ENCODE assay signal across 1 cellular context in the genomic region with DNA sequence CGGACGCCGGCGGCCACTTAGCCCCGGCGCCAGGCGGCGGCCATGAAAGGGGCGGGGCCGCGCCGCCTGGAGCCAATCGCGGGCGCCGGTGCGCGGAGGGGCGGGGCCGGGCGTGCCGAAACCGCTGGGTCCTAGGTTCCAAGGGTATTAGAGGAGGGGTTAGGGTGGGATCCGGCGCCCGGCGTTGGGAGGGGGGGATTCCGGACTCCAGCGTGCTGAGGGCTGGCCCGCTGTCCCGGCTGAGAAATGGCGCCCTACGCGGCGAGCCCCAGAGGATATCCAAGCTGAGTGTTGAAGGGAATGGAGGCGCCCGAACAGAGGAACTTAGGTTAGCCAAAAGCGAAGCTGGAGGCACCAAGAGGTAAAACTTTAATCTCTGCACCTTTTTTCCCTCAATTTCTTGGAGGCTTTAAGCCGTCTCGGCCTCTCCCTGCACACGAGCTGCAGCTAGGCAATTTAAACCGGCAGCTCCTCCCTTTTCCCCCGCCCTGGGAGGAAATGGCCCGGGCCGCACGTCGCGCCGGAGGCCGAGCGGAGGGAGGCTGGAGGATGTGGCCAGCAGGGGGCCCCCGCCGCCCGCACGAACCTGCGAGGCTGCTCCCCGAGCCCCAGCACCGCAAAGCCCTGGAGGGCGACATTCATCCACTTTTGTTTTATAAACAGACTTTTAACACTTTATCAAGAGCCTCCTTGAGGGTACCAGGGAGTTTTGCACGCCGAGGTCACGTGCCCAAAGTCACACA.
A peak's percentile ranks its signal among the peaks of the same experiment; 100 is the strongest.
TF ChIP-seq lines count a peak whose summit lies in the region.

A gene with protein sequence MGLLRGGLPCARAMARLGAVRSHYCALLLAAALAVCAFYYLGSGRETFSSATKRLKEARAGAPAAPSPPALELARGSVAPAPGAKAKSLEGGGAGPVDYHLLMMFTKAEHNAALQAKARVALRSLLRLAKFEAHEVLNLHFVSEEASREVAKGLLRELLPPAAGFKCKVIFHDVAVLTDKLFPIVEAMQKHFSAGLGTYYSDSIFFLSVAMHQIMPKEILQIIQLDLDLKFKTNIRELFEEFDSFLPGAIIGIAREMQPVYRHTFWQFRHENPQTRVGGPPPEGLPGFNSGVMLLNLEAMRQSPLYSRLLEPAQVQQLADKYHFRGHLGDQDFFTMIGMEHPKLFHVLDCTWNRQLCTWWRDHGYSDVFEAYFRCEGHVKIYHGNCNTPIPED (minus strand): TSS at position 44 of the 743 bp plus-strand sequence. CDS start 101 bp downstream, outside the sequence.

TF ChIP-seq in HepG2, 621 proteins besides CTCF, POLR2A, EP300 and RAD21 (continued from another document and continues in another):
- no peak for TF ChIP-seq ZNF674 (CRISPR knock-in tag; IDR thresholded peaks at IDR 0.05; ENCODE audit: low read depth)
- no peak for TF ChIP-seq ZNF367 (CRISPR knock-in tag; IDR thresholded peaks at IDR 0.05; ENCODE audit: borderline replicate concordance)
- TF ChIP-seq ZFX (CRISPR knock-in tag; IDR thresholded peaks at IDR 0.05; ENCODE audit: low read depth), result peak; percentile 51
- TF ChIP-seq FOXP1 (IDR thresholded peaks at IDR 0.05), result no peak
- no peak for TF ChIP-seq FOXP1 (CRISPR knock-in tag; IDR thresholded peaks at IDR 0.05)
- no peak for TF ChIP-seq HNRNPUL1 (IDR thresholded peaks at IDR 0.05; ENCODE audit: low read depth, low read length)
- peak; percentile 90 for TF ChIP-seq ZNF501 (CRISPR knock-in tag; IDR thresholded peaks at IDR 0.05)
- no peak for TF ChIP-seq ZNF225 (CRISPR knock-in tag; IDR thresholded peaks at IDR 0.05)
- no peak for TF ChIP-seq ZNF33A (CRISPR knock-in tag; IDR thresholded peaks at IDR 0.05; ENCODE audit: borderline replicate concordance)
- TF ChIP-seq, protein P1, sequence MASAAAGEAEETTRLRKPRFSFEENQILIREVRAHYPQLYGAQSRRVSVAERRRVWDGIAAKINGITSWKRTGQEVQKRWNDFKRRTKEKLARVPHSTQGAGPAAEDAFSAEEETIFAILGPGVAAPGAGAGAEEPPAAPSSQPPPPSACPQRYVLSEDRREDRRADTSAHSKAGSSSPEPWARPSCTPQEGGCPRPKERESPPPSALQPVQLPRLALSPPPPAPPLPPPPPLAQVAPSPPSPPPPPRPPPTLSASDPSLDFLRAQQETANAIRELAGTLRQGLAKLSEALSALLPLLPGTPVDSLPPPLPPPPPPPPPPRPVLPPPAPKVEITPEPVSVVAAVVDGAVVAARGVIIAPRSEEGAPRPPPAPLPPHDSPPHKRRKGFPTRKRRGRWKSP (CRISPR knock-in tag; IDR thresholded peaks at IDR 0.05), result peak; percentile 46; the same call in 1 of the 2 replicates
- no peak for TF ChIP-seq FIP1L1 (IDR thresholded peaks at IDR 0.05; ENCODE audit: borderline replicate concordance, insufficient read depth, low read depth, low read length)
- TF ChIP-seq ZSCAN31 (CRISPR knock-in tag; IDR thresholded peaks at IDR 0.05; ENCODE audit: low read depth), result no peak; the same call in none of the 2 replicates
- TF ChIP-seq SRF (IDR thresholded peaks at IDR 0.05; ENCODE audit: low read depth, low read length), result no peak
- TF ChIP-seq, protein P2, sequence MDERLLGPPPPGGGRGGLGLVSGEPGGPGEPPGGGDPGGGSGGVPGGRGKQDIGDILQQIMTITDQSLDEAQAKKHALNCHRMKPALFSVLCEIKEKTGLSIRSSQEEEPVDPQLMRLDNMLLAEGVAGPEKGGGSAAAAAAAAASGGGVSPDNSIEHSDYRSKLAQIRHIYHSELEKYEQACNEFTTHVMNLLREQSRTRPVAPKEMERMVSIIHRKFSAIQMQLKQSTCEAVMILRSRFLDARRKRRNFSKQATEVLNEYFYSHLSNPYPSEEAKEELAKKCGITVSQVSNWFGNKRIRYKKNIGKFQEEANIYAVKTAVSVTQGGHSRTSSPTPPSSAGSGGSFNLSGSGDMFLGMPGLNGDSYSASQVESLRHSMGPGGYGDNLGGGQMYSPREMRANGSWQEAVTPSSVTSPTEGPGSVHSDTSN (CRISPR knock-in tag; IDR thresholded peaks at IDR 0.05), result no peak
- TF ChIP-seq, protein P3, sequence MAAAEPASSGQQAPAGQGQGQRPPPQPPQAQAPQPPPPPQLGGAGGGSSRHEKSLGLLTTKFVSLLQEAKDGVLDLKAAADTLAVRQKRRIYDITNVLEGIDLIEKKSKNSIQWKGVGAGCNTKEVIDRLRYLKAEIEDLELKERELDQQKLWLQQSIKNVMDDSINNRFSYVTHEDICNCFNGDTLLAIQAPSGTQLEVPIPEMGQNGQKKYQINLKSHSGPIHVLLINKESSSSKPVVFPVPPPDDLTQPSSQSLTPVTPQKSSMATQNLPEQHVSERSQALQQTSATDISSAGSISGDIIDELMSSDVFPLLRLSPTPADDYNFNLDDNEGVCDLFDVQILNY (CRISPR knock-in tag; conservative IDR thresholded peaks at IDR 0.05), result peak; percentile 51; the same call in 1 of the 2 replicates
- TF ChIP-seq, protein P4, sequence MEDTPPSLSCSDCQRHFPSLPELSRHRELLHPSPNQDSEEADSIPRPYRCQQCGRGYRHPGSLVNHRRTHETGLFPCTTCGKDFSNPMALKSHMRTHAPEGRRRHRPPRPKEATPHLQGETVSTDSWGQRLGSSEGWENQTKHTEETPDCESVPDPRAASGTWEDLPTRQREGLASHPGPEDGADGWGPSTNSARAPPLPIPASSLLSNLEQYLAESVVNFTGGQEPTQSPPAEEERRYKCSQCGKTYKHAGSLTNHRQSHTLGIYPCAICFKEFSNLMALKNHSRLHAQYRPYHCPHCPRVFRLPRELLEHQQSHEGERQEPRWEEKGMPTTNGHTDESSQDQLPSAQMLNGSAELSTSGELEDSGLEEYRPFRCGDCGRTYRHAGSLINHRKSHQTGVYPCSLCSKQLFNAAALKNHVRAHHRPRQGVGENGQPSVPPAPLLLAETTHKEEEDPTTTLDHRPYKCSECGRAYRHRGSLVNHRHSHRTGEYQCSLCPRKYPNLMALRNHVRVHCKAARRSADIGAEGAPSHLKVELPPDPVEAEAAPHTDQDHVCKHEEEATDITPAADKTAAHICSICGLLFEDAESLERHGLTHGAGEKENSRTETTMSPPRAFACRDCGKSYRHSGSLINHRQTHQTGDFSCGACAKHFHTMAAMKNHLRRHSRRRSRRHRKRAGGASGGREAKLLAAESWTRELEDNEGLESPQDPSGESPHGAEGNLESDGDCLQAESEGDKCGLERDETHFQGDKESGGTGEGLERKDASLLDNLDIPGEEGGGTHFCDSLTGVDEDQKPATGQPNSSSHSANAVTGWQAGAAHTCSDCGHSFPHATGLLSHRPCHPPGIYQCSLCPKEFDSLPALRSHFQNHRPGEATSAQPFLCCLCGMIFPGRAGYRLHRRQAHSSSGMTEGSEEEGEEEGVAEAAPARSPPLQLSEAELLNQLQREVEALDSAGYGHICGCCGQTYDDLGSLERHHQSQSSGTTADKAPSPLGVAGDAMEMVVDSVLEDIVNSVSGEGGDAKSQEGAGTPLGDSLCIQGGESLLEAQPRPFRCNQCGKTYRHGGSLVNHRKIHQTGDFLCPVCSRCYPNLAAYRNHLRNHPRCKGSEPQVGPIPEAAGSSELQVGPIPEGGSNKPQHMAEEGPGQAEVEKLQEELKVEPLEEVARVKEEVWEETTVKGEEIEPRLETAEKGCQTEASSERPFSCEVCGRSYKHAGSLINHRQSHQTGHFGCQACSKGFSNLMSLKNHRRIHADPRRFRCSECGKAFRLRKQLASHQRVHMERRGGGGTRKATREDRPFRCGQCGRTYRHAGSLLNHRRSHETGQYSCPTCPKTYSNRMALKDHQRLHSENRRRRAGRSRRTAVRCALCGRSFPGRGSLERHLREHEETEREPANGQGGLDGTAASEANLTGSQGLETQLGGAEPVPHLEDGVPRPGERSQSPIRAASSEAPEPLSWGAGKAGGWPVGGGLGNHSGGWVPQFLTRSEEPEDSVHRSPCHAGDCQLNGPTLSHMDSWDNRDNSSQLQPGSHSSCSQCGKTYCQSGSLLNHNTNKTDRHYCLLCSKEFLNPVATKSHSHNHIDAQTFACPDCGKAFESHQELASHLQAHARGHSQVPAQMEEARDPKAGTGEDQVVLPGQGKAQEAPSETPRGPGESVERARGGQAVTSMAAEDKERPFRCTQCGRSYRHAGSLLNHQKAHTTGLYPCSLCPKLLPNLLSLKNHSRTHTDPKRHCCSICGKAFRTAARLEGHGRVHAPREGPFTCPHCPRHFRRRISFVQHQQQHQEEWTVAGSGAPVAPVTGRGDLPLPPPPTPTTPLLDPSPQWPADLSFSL (CRISPR knock-in tag; IDR thresholded peaks at IDR 0.05), result no peak
- no peak for TF ChIP-seq HNF4G (IDR thresholded peaks at IDR 0.05; ENCODE audit: borderline replicate concordance, low read depth, low read length)
- no peak for TF ChIP-seq HNF4G (CRISPR knock-in tag; IDR thresholded peaks at IDR 0.05; ENCODE audit: borderline replicate concordance, low read depth)
- TF ChIP-seq ZBTB1 (CRISPR knock-in tag; IDR thresholded peaks at IDR 0.05; ENCODE audit: borderline replicate concordance), result no peak
- no peak for TF ChIP-seq TEAD2 (CRISPR knock-in tag; IDR thresholded peaks at IDR 0.05)
- peak; percentile 71; the same call in 1 of the 2 replicates for TF ChIP-seq KAT7 (CRISPR knock-in tag; IDR thresholded peaks at IDR 0.05; ENCODE audit: borderline replicate concordance)
- TF ChIP-seq EZH2 (conservative IDR thresholded peaks at IDR 0.05; ENCODE audit: low read depth, low read length), result no peak
- TF ChIP-seq ATRX (CRISPR knock-in tag; IDR thresholded peaks at IDR 0.05; ENCODE audit: borderline replicate concordance), result no peak
- TF ChIP-seq CEBPB (IDR thresholded peaks at IDR 0.05; ENCODE audit: borderline replicate concordance, low read depth, low read length), result no peak
- TF ChIP-seq CHCHD3 (CRISPR knock-in tag; IDR thresholded peaks at IDR 0.05), result no peak
- TF ChIP-seq PCBP1 (IDR thresholded peaks at IDR 0.05; ENCODE audit: borderline replicate concordance, low read depth, low read length), result 0 out of 2 replicates have a peak, but pooled peaks have one; percentile 51
- TF ChIP-seq ZNF616 (CRISPR knock-in tag; IDR thresholded peaks at IDR 0.05; ENCODE audit: low read depth), result no peak; the same call in 1 of the 2 replicates
- no peak for TF ChIP-seq ZFAT (CRISPR knock-in tag; conservative IDR thresholded peaks at IDR 0.05)
- TF ChIP-seq RFXANK (CRISPR knock-in tag; IDR thresholded peaks at IDR 0.05), result no peak
- TF ChIP-seq ZMAT3 (CRISPR knock-in tag; conservative IDR thresholded peaks at IDR 0.05), result no peak
- TF ChIP-seq ZFP1 (CRISPR knock-in tag; IDR thresholded peaks at IDR 0.05), result no peak; the same call in none of the 2 replicates
- no peak for TF ChIP-seq ZFP41 (CRISPR knock-in tag; IDR thresholded peaks at IDR 0.05; ENCODE audit: borderline replicate concordance)
- no peak for TF ChIP-seq MTF2 (CRISPR knock-in tag; IDR thresholded peaks at IDR 0.05; ENCODE audit: borderline replicate concordance)
- TF ChIP-seq ZNF3 (CRISPR knock-in tag; IDR thresholded peaks at IDR 0.05), result no peak
- TF ChIP-seq, protein P5, sequence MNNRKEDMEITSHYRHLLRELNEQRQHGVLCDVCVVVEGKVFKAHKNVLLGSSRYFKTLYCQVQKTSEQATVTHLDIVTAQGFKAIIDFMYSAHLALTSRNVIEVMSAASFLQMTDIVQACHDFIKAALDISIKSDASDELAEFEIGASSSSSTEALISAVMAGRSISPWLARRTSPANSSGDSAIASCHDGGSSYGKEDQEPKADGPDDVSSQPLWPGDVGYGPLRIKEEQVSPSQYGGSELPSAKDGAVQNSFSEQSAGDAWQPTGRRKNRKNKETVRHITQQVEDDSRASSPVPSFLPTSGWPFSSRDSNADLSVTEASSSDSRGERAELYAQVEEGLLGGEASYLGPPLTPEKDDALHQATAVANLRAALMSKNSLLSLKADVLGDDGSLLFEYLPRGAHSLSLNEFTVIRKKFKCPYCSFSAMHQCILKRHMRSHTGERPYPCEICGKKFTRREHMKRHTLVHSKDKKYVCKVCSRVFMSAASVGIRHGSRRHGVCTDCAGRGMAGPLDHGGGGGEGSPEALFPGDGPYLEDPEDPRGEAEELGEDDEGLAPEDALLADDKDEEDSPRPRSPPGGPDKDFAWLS (CRISPR knock-in tag; IDR thresholded peaks at IDR 0.05; ENCODE audit: borderline replicate concordance), result no peak
- TF ChIP-seq MBD4 (IDR thresholded peaks at IDR 0.05; ENCODE audit: borderline replicate concordance, low read length), result no peak
- TF ChIP-seq TCF7L2 (IDR thresholded peaks at IDR 0.05; ENCODE audit: low read depth, low read length), result no peak
- no peak; the same call in 1 of the 2 replicates for TF ChIP-seq ZZZ3 (CRISPR knock-in tag; IDR thresholded peaks at IDR 0.05; ENCODE audit: borderline replicate concordance)
- TF ChIP-seq ZNF614 (CRISPR knock-in tag; IDR thresholded peaks at IDR 0.05; ENCODE audit: borderline replicate concordance), result peak; percentile 79; the same call in 1 of the 2 replicates
- TF ChIP-seq, protein P6, sequence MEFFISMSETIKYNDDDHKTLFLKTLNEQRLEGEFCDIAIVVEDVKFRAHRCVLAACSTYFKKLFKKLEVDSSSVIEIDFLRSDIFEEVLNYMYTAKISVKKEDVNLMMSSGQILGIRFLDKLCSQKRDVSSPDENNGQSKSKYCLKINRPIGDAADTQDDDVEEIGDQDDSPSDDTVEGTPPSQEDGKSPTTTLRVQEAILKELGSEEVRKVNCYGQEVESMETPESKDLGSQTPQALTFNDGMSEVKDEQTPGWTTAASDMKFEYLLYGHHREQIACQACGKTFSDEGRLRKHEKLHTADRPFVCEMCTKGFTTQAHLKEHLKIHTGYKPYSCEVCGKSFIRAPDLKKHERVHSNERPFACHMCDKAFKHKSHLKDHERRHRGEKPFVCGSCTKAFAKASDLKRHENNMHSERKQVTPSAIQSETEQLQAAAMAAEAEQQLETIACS (CRISPR knock-in tag; IDR thresholded peaks at IDR 0.05), result no peak
- TF ChIP-seq NFKB2 (CRISPR knock-in tag; IDR thresholded peaks at IDR 0.05; ENCODE audit: borderline replicate concordance), result peak; percentile 20; the same call in 1 of the 2 replicates
- no peak; the same call in 1 of the 2 replicates for TF ChIP-seq NR2C2 (CRISPR knock-in tag; IDR thresholded peaks at IDR 0.05; ENCODE audit: borderline replicate concordance)
- TF ChIP-seq, protein P7, sequence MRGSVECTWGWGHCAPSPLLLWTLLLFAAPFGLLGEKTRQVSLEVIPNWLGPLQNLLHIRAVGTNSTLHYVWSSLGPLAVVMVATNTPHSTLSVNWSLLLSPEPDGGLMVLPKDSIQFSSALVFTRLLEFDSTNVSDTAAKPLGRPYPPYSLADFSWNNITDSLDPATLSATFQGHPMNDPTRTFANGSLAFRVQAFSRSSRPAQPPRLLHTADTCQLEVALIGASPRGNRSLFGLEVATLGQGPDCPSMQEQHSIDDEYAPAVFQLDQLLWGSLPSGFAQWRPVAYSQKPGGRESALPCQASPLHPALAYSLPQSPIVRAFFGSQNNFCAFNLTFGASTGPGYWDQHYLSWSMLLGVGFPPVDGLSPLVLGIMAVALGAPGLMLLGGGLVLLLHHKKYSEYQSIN (CRISPR knock-in tag; IDR thresholded peaks at IDR 0.05; ENCODE audit: borderline replicate concordance), result no peak
- no peak for TF ChIP-seq ZNF546 (CRISPR knock-in tag; conservative IDR thresholded peaks at IDR 0.05)
- TF ChIP-seq ZNF441 (CRISPR knock-in tag; IDR thresholded peaks at IDR 0.05; ENCODE audit: borderline replicate concordance), result no peak
- no peak for TF ChIP-seq PCBP2 (optimal IDR thresholded peaks at IDR 0.05; ENCODE audit: low read depth, low read length, poor library complexity, severe bottlenecking)
- no peak for TF ChIP-seq NPAS2 (CRISPR knock-in tag; IDR thresholded peaks at IDR 0.05; ENCODE audit: borderline replicate concordance)
- TF ChIP-seq ZNF451 (CRISPR knock-in tag; IDR thresholded peaks at IDR 0.05), result no peak
